29 cellular contexts compared by ENCODE assay signal in genomic region chr5:18992264-18992663, GRCh38.
"Had no signal": no experiment of that assay in that cellular context is flagged by ENCODE, and none has a peak within 500 bp of the region (broad histone marks: within the 10 kb centered on the region; RNA-seq: fewer than 3 reads in every experiment).

No MANE protein-coding gene starts in this region.

- ATAC-seq: foreskin keratinocyte; gastroesophageal sphincter; heart left ventricle; left cardiac atrium; left lung; naive thymus-derived CD4-positive, alpha-beta T cell; psoas muscle; right cardiac atrium; stimulated activated effector memory CD8-positive, alpha-beta T cell treated with anti-CD3 and anti-CD28 coated beads, Interleukin-12 subunit alpha, Interleukin-12 subunit beta, amount 100 ng/mL, for 72 hours had no signal

- H3K9me3 ChIP-seq: esophagus muscularis mucosa, gastroesophageal sphincter, heart left ventricle, left lung, ovary, psoas muscle, sigmoid colon, stomach, testis, tibial artery, upper lobe of left lung, uterus had no signal

- H3K4me3 Mint-ChIP-seq: endodermal cell; mesothelial cell of epicardium; naive thymus-derived CD4-positive, alpha-beta T cell; nephron progenitor cell; stimulated activated effector memory CD8-positive, alpha-beta T cell treated with anti-CD3 and anti-CD28 coated beads, Interleukin-12 subunit alpha, Interleukin-12 subunit beta, amount 100 ng/mL, for 72 hours had no signal

- H2AFZ ChIP-seq: hepatocyte had no signal

- H3K9me3 Mint-ChIP-seq: endodermal cell, mesothelial cell of epicardium, nephron progenitor cell had no signal

- H3K27ac Mint-ChIP-seq: endodermal cell; mesothelial cell of epicardium; naive thymus-derived CD4-positive, alpha-beta T cell; nephron progenitor cell; stimulated activated effector memory CD8-positive, alpha-beta T cell treated with anti-CD3 and anti-CD28 coated beads, Interleukin-12 subunit alpha, Interleukin-12 subunit beta, amount 100 ng/mL, for 72 hours had no signal

- H3K36me3 Mint-ChIP-seq: mesothelial cell of epicardium; naive thymus-derived CD4-positive, alpha-beta T cell; stimulated activated effector memory CD8-positive, alpha-beta T cell treated with anti-CD3 and anti-CD28 coated beads, Interleukin-12 subunit alpha, Interleukin-12 subunit beta, amount 100 ng/mL, for 72 hours had no signal

- DNase-seq: dorsolateral prefrontal cortex; effector CD4-positive, alpha-beta T cell; endodermal cell; heart left ventricle; left cardiac atrium; left lung; mesenchymal stem cell; naive thymus-derived CD4-positive, alpha-beta T cell; nephron progenitor cell; occipital lobe; ovary; posterior cingulate gyrus; psoas muscle; right cardiac atrium; sigmoid colon; stimulated activated CD4-positive, alpha-beta T cell treated with anti-CD3 and anti-CD28 coated beads, Interleukin-2, amount 100 ng/mL, for 24 hours; stimulated activated CD4-positive, alpha-beta T cell treated with anti-CD3 and anti-CD28 coated beads, Interleukin-4, amount 100 ng/mL, for 24 hours; stimulated activated naive CD4-positive, alpha-beta T cell treated with Interleukin-2 at 50 U/mL for 16 hours; stomach; testis; tibial artery; upper lobe of left lung; uterus had no signal

- H3K27ac ChIP-seq: dorsolateral prefrontal cortex, esophagus muscularis mucosa, foreskin keratinocyte, gastroesophageal sphincter, heart left ventricle, hepatocyte, left lung, ovary, psoas muscle, sigmoid colon, stomach, testis, tibial artery, upper lobe of left lung, uterus had no signal

- H3K4me1 Mint-ChIP-seq: naive thymus-derived CD4-positive, alpha-beta T cell; stimulated activated effector memory CD8-positive, alpha-beta T cell treated with anti-CD3 and anti-CD28 coated beads, Interleukin-12 subunit alpha, Interleukin-12 subunit beta, amount 100 ng/mL, for 72 hours had no signal

- H3K27me3 Mint-ChIP-seq: naive thymus-derived CD4-positive, alpha-beta T cell had no signal

- H3K79me2 ChIP-seq: hepatocyte had no signal

- H3K4me2 ChIP-seq: hepatocyte had no signal

- H3K4me1 ChIP-seq: esophagus muscularis mucosa, foreskin keratinocyte, gastroesophageal sphincter, heart left ventricle, left lung, psoas muscle, sigmoid colon, stomach, testis, tibial artery, upper lobe of left lung, uterus had no signal

- H3K4me3 ChIP-seq: dorsolateral prefrontal cortex, esophagus muscularis mucosa, gastroesophageal sphincter, heart left ventricle, hepatocyte, left lung, ovary, psoas muscle, sigmoid colon, stomach, testis, tibial artery, upper lobe of left lung, uterus had no signal

- H3K27me3 ChIP-seq: dorsolateral prefrontal cortex, esophagus muscularis mucosa, foreskin keratinocyte, gastroesophageal sphincter, heart left ventricle, hepatocyte, left lung, ovary, sigmoid colon, stomach, testis, tibial artery, upper lobe of left lung had no signal

- H3K36me3 ChIP-seq: esophagus muscularis mucosa, gastroesophageal sphincter, heart left ventricle, left lung, ovary, sigmoid colon, stomach, tibial artery, upper lobe of left lung, uterus had no signal
